Comparison of ENCODE assay signal across 10 cellular contexts in the genomic region with DNA sequence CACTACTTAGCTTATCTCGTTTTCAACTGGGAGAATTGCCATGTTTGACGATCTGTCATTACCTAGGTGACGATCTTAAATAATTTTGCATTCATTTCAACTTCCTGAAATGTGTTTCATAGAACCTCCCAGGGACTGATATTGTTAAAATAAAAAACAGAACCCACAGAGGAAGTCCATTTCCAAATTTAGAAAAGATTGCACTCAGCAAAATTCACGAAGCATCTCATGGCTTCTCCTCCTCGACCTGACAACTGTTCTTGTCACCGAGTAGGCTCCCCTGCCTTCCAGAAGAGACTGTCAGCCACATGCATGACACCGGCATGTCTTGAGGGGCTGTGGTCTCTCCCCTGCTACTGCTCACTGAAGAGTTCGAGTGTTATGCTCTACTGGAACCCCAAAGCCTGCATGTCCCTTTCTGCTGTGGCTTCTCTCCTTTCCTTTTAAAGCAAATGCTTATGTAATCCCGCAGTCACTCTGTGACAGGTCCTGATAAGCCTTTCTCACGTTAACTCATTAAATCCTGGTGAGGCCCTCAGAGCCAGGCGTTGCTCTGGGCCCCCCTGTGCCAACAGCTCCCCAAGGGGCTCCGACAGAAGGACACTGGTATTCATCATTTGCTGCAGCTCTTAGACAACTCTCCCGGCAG. TPM values are rescaled to one million over a fixed set of nuclear protein-coding genes. Genes with fewer than 3 reads are reported as not detected.
DNase-seq lines count a peak whose midpoint lies in the region; ATAC-seq and TF ChIP-seq lines count a peak whose summit lies in the region.
"Had no signal": no experiment of that assay in that cellular context is flagged by ENCODE, and none has a peak within 500 bp of the region (broad histone marks: within the 10 kb centered on the region; RNA-seq: fewer than 3 reads in every experiment).

No MANE protein-coding gene starts in this region.

- H3K36me3 ChIP-seq in suprapubic skin (no peaks in the 10 kb centered on the region), colonic mucosa (no peaks in the 10 kb centered on the region)

- H3K27me3 ChIP-seq in suprapubic skin (no peaks in the 10 kb centered on the region), colonic mucosa (no peaks in the 10 kb centered on the region)

- H3K4me3 ChIP-seq in NB4 (ENCODE audit: low read depth, low read length): peak overlapping the region; percentile 36
- peak overlapping the region; percentile 11 for H3K4me3 ChIP-seq in suprapubic skin
- H3K4me3 ChIP-seq in colonic mucosa: no peak overlapping the region

- intact Hi-C loops in dendritic cell treated with granulocyte-macrophage colony-stimulating factor and Interleukin-4, amounts not matched to agents 40 ng/mL and 50 ng/mL, for 4 days (cut with micrococcal nuclease): no loop called here
- intact Hi-C loops in colonic mucosa (cut with DNase I): no loop called here

- peaks cover 12% of the 10 kb centered on the region for H3K4me1 Mint-ChIP-seq in activated naive CD4-positive, alpha-beta T cell treated with anti-CD3 and anti-CD28 coated beads, Interleukin-2, amount 50 U/mL, for 24 hours
- peaks cover 47% of the 10 kb centered on the region for H3K4me1 Mint-ChIP-seq in dendritic cell treated with granulocyte-macrophage colony-stimulating factor and Interleukin-4, amounts not matched to agents 40 ng/mL and 50 ng/mL, for 4 days (ENCODE audit: low read depth)

- peaks cover 6% of the 10 kb centered on the region for H3K27me3 Mint-ChIP-seq in activated naive CD4-positive, alpha-beta T cell treated with anti-CD3 and anti-CD28 coated beads, Interleukin-2, amount 50 U/mL, for 24 hours
- H3K27me3 Mint-ChIP-seq in dendritic cell treated with granulocyte-macrophage colony-stimulating factor and Interleukin-4, amounts not matched to agents 40 ng/mL and 50 ng/mL, for 4 days: peaks cover 54% of the 10 kb centered on the region

- ATAC-seq in GM18519 (IDR thresholded peaks at IDR 0.05; ENCODE audit: low FRiP score, unreplicated experiment): no peak

- no peak for DNase-seq in activated naive CD4-positive, alpha-beta T cell treated with Interleukin-2 at 50 U/mL for 16 hours
- DNase-seq in NB4 (ENCODE audit: low read depth): peak; percentile 79
- DNase-seq in suprapubic skin (ENCODE audit: low spot score in 2 of 2): no peak
- no peak for DNase-seq in colonic mucosa
- no peak for DNase-seq in GM03348 (ENCODE audit: low spot score)
- DNase-seq: activated CD4-positive, alpha-beta T cell treated with anti-CD3 and anti-CD28 coated beads, Interleukin-2, amount 50 U/mL, for 48 hours; NCI-H1930 had no signal

- no peaks in the 10 kb centered on the region for H3K9me3 Mint-ChIP-seq in activated naive CD4-positive, alpha-beta T cell treated with anti-CD3 and anti-CD28 coated beads, Interleukin-2, amount 50 U/mL, for 24 hours
- no peaks in the 10 kb centered on the region for H3K9me3 Mint-ChIP-seq in dendritic cell treated with granulocyte-macrophage colony-stimulating factor and Interleukin-4, amounts not matched to agents 40 ng/mL and 50 ng/mL, for 4 days

- H3K9ac ChIP-seq in colonic mucosa (ENCODE audit: low read depth in 2 of 2, low read length in 2 of 2): no peak overlapping the region

- peak overlapping the region; percentile 82 for H3K27ac ChIP-seq in suprapubic skin
- H3K27ac ChIP-seq in colonic mucosa: no peak overlapping the region

- peak overlapping the region; percentile 49 for H3K4me3 Mint-ChIP-seq in activated naive CD4-positive, alpha-beta T cell treated with anti-CD3 and anti-CD28 coated beads, Interleukin-2, amount 50 U/mL, for 24 hours
- peak overlapping the region; percentile 64 for H3K4me3 Mint-ChIP-seq in dendritic cell treated with granulocyte-macrophage colony-stimulating factor and Interleukin-4, amounts not matched to agents 40 ng/mL and 50 ng/mL, for 4 days

- TF ChIP-seq POLR2A in NB4 (IDR thresholded peaks at IDR 0.05; ENCODE audit: extremely low read depth, insufficient read length) (no peak), suprapubic skin (IDR thresholded peaks at IDR 0.05) (no peak)

- H3K4me1 ChIP-seq in suprapubic skin (peaks cover 38% of the 10 kb centered on the region), colonic mucosa (no peaks in the 10 kb centered on the region)

- TF ChIP-seq CTCF in NB4 (IDR thresholded peaks at IDR 0.05; ENCODE audit: low read depth, low read length): no peak
- TF ChIP-seq CTCF in suprapubic skin (IDR thresholded peaks at IDR 0.05): no peak
- no peak for TF ChIP-seq CTCF in colonic mucosa (IDR thresholded peaks at IDR 0.05)

- H3K27ac Mint-ChIP-seq in activated naive CD4-positive, alpha-beta T cell treated with anti-CD3 and anti-CD28 coated beads, Interleukin-2, amount 50 U/mL, for 24 hours: no peak overlapping the region
- peak overlapping the region; percentile 66 for H3K27ac Mint-ChIP-seq in dendritic cell treated with granulocyte-macrophage colony-stimulating factor and Interleukin-4, amounts not matched to agents 40 ng/mL and 50 ng/mL, for 4 days

- no peak for TF ChIP-seq EP300 in suprapubic skin (IDR thresholded peaks at IDR 0.05)

- 22% methylated on average over 12 of the region's 13 CpGs for WGBS in suprapubic skin

- H3K36me3 Mint-ChIP-seq in activated naive CD4-positive, alpha-beta T cell treated with anti-CD3 and anti-CD28 coated beads, Interleukin-2, amount 50 U/mL, for 24 hours: no peaks in the 10 kb centered on the region
- H3K36me3 Mint-ChIP-seq in dendritic cell treated with granulocyte-macrophage colony-stimulating factor and Interleukin-4, amounts not matched to agents 40 ng/mL and 50 ng/mL, for 4 days (ENCODE audit: low read depth): no peaks in the 10 kb centered on the region

- H3K9me3 ChIP-seq in suprapubic skin (no peaks in the 10 kb centered on the region), colonic mucosa (no peaks in the 10 kb centered on the region)

RNA-seq across cellular contexts. Expression of gene ANKRD33B, which starts 26.8 kb away (rescaled TPM):
- total RNA-seq in suprapubic skin (10 to 100 TPM; 16.7 to 27.0 (median 24.8) TPM), colonic mucosa (under 1 TPM; 0.47 to 0.66 TPM)

Comparison
In these comparisons a context has a peak if more than half of its experiments do, and no peak if none do; other contexts are left out.
1. RNA of gene ANKRD33B, which starts 26.8 kb away (total RNA-seq): 16.7 to 27.0 TPM in suprapubic skin; 0.47 to 0.66 TPM in colonic mucosa; every median in the first group is over 10 times any median in the second.